8 cellular contexts compared by ENCODE assay signal in the genomic region with DNA sequence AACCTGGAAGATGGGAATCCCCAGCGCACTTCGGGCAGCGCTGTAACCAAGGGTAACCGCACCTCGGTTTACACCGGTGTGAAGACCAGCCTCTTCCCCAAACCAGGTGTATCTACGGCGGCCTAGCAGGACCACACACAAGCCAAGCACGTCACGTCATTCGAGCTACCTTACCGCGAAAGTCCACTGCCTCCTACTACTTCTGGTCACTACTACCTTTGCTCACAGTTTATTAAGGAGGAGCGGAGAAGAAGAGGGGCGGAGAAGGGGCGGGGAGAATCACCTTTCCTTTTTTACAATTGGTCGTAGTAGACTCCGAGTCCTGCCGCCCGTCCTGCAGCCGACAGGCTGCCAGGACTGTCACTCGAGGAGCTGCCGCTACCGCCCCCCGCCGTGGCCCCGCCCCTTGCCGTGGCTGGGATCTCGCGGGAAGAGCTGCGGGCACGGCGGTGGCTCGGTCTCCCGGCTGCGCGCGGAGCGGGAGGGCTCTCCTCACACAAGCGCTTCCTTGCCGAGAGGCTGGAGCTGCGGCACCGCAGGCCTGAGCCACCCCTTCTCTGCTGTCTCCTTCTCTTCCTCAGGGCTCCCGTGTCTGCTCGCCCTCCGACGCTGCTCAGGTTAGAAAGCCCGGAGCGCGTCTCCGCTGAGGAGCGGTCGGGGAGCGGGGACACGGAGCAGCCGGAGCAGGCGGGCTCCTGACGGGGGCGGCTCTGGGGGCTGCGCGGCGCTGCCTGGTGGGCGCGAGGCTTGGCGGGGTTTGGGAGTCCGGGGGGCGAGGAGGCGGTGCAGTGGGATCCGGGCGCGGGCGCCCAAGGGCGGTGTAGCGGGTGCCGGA. TPM values are rescaled to one million over a fixed set of nuclear protein-coding genes. Genes with fewer than 3 reads are reported as not detected.
A peak's percentile ranks its signal among the peaks of the same experiment; 100 is the strongest.
DNase-seq lines count a peak whose midpoint lies in the region; ATAC-seq and TF ChIP-seq lines count a peak whose summit lies in the region.

A gene (plus strand): TSS at position 495 of the 835 bp plus-strand sequence. CDS start 95,172 bp downstream, outside the sequence.

- ATAC-seq in GM19395 (IDR thresholded peaks at IDR 0.05; ENCODE audit: unreplicated experiment) (peak; percentile 90), HG03558 (IDR thresholded peaks at IDR 0.05; ENCODE audit: extremely low read depth, unreplicated experiment) (peak; percentile 53), left lung (peak; percentile 98)

- no peaks in the 10 kb centered on the region for H3K36me3 ChIP-seq in left lung

- H3K27ac ChIP-seq in C4-2B (peak within 1 kb of the TSS; percentile 74), left lung (peak within 1 kb of the TSS; percentile 62 to 68)

- no peak for TF ChIP-seq CTCF in C4-2B (conservative IDR thresholded peaks at IDR 0.05)
- TF ChIP-seq CTCF in left lung (IDR thresholded peaks at IDR 0.05), result no peak

- intact Hi-C loops in left lung (cut with DNase I), result loop anchor here in 1 of 2 donors (10.0 kb wide), 1 partner anchor 104 kb away; no protein-coding TSS in a partner anchor

- DNase-seq in NCI-H748 treated with DMSO at 0.1 percent for 48 hours (lab: John Stamatoyannopoulos, UW) (peak; percentile 85), dermis microvascular lymphatic vessel endothelial cell (ENCODE audit: low read depth in 2 of 2) (peak; percentile 86 to 98), left lung (peak; percentile 96 to 98)
- peak; percentile 91 for DNase-seq in activated CD4-positive, alpha-beta T cell treated with anti-CD3 and anti-CD28 coated beads, Interleukin-2, amount 50 U/mL, for 4 hours
- peak; percentile 90 for DNase-seq in stimulated activated CD4-positive, alpha-beta T cell treated with anti-CD3 and anti-CD28 coated beads, Interleukin-2, amount 100 ng/mL, for 4 hours (ENCODE audit: low read depth)

- peak within 1 kb of the TSS; percentile 58 to 81 for H3K4me3 ChIP-seq in left lung

- H3K4me1 ChIP-seq in left lung, result peaks cover 6 to 14% of the 10 kb centered on the region in 2 donors

- H3K9me3 ChIP-seq in left lung, result no peaks in the 10 kb centered on the region

- H3K27me3 ChIP-seq in left lung, result peaks cover 0 to 9% of the 10 kb centered on the region in 2 donors

RNA-seq across cellular contexts. Expression of the gene that starts here (rescaled TPM):
- total RNA-seq in dermis microvascular lymphatic vessel endothelial cell, result 45.3 and 68.7 TPM in 2 replicates
- 10 to 100 TPM; 18.2 to 20.7 TPM for total RNA-seq in left lung

Comparison
In these comparisons a context has a peak if more than half of its experiments do, and no peak if none do; other contexts are left out.
1. Peak in every context shown above with its lines: DNase-seq, ATAC-seq, H3K4me3 ChIP-seq and H3K27ac ChIP-seq.